ENCODE assay signal across 8 cellular contexts in the genomic region with DNA sequence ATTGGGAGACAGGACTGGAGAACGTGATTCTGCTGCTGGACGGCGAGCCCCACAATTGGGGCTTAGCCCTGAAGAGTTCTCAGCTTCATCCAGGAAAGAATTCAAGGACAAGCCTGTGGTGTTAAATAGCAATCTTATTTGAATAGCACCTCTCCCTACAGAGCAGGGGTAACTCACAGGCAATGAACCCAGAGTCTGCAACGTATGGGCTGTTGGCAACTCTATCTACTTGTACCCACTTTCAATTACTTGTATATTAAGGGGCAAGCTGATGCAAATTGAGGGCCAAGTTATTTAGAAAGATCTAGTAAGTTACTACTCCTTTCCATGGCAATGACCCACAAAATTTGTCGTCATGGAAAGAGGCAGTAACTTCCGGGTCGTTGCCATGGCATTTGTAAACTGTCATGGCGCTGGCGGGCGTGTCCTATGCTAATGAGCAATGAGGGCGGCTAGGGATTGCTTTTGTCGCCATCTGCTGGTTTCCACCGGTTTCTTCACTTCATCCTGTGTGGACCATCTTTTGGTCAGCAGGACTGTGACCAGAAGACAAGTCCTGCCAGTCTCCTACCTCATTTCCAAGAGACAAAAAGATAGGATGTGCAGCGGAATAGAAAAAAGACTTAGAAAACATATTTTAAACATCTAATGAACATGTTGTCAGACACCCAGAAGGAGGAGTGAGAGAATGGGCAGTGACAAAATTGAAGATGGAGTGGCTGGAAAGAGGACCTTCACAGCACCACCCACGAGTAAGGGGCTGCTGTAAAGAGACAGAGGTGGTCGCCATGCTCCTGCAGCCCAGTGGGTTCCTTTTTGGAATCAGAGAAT. TPM values are rescaled to one million over a fixed set of nuclear protein-coding genes. Genes with fewer than 3 reads are reported as not detected.
A peak's percentile ranks its signal among the peaks of the same experiment; 100 is the strongest.
DNase-seq lines count a peak whose midpoint lies in the region; ATAC-seq and TF ChIP-seq lines count a peak whose summit lies in the region.

No MANE protein-coding gene starts in this region.

- DNase-seq in DMS153 (lab: John Stamatoyannopoulos, UW) (peak; percentile 70), OCI-M2 (lab: John Stamatoyannopoulos, UW; ENCODE audit: unreplicated experiment) (peak; percentile 73), activated T-cell treated with anti-CD3 and anti-CD28 coated beads for 48 hours (ENCODE audit: low read depth) (peak; percentile 85), myocyte (ENCODE audit: low read depth) (peak; percentile 96)
- peak; percentile 90 for DNase-seq in stimulated activated CD8-positive, alpha-beta memory T cell treated with anti-CD3 and anti-CD28 coated beads, Interleukin-7, amount 100 ng/mL, for 24 hours (ENCODE audit: low read depth)

- peak; percentile 95 for TF ChIP-seq RAD21 in Ishikawa (IDR thresholded peaks at IDR 0.05; ENCODE audit: low read depth)

- ATAC-seq in GM21723 (IDR thresholded peaks at IDR 0.05; ENCODE audit: unreplicated experiment) (peak; percentile 96), esophagus mucosa (peak; percentile 98)

- TF ChIP-seq EP300 in Ishikawa (IDR thresholded peaks at IDR 0.05; ENCODE audit: borderline replicate concordance) = no peak

TF ChIP-seq in Ishikawa, 13 proteins besides CTCF, POLR2A, EP300 and RAD21:
- TF ChIP-seq CEBPB (IDR thresholded peaks at IDR 0.05) (no peak), YY1 (IDR thresholded peaks at IDR 0.05; ENCODE audit: low read depth) (peak; percentile 99), EGR1 (IDR thresholded peaks at IDR 0.05) (peak; percentile 88), CREB1 (IDR thresholded peaks at IDR 0.05; ENCODE audit: low read depth) (peak; percentile 79), TCF12 (IDR thresholded peaks at IDR 0.05; ENCODE audit: low read depth) (0 out of 2 replicates have a peak, but pooled peaks have one; percentile 27), TAF1 (IDR thresholded peaks at IDR 0.05; ENCODE audit: low read depth) (no peak), NFIC (IDR thresholded peaks at IDR 0.05) (no peak), TEAD4 (IDR thresholded peaks at IDR 0.05) (no peak), FOXM1 (IDR thresholded peaks at IDR 0.05; ENCODE audit: borderline replicate concordance, low read depth) (peak; percentile 64; the same call in 1 of the 2 replicates), ZBTB7A (IDR thresholded peaks at IDR 0.05; ENCODE audit: low read depth) (no peak)
- TF ChIP-seq, protein P1, sequence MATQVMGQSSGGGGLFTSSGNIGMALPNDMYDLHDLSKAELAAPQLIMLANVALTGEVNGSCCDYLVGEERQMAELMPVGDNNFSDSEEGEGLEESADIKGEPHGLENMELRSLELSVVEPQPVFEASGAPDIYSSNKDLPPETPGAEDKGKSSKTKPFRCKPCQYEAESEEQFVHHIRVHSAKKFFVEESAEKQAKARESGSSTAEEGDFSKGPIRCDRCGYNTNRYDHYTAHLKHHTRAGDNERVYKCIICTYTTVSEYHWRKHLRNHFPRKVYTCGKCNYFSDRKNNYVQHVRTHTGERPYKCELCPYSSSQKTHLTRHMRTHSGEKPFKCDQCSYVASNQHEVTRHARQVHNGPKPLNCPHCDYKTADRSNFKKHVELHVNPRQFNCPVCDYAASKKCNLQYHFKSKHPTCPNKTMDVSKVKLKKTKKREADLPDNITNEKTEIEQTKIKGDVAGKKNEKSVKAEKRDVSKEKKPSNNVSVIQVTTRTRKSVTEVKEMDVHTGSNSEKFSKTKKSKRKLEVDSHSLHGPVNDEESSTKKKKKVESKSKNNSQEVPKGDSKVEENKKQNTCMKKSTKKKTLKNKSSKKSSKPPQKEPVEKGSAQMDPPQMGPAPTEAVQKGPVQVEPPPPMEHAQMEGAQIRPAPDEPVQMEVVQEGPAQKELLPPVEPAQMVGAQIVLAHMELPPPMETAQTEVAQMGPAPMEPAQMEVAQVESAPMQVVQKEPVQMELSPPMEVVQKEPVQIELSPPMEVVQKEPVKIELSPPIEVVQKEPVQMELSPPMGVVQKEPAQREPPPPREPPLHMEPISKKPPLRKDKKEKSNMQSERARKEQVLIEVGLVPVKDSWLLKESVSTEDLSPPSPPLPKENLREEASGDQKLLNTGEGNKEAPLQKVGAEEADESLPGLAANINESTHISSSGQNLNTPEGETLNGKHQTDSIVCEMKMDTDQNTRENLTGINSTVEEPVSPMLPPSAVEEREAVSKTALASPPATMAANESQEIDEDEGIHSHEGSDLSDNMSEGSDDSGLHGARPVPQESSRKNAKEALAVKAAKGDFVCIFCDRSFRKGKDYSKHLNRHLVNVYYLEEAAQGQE (IDR thresholded peaks at IDR 0.05; ENCODE audit: low read depth) = no peak
- TF ChIP-seq, protein P2, sequence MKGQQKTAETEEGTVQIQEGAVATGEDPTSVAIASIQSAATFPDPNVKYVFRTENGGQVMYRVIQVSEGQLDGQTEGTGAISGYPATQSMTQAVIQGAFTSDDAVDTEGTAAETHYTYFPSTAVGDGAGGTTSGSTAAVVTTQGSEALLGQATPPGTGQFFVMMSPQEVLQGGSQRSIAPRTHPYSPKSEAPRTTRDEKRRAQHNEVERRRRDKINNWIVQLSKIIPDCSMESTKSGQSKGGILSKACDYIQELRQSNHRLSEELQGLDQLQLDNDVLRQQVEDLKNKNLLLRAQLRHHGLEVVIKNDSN (IDR thresholded peaks at IDR 0.05) = no peak
- TF ChIP-seq, protein P3, sequence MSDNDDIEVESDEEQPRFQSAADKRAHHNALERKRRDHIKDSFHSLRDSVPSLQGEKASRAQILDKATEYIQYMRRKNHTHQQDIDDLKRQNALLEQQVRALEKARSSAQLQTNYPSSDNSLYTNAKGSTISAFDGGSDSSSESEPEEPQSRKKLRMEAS (IDR thresholded peaks at IDR 0.05) = peak; percentile 56; the same call in 1 of the 2 replicates

RNA-seq across cellular contexts. Expression of a gene that starts 45.8 kb away (rescaled TPM):
- total RNA-seq in esophagus mucosa = 9.3 TPM
- total RNA-seq in myocyte = 12.2 and 13.6 TPM in 2 replicates
- 40.8 TPM for polyA plus RNA-seq in myocyte (2012)

RNA-seq across cellular contexts. Expression of a gene that starts 49.2 kb away (rescaled TPM):
- total RNA-seq in esophagus mucosa = 10.8 TPM
- 25.3 and 27.2 TPM in 2 replicates for total RNA-seq in myocyte
- 21.3 TPM for polyA plus RNA-seq in myocyte (2012)

RNA-seq across cellular contexts. Expression of a gene that starts 49.2 kb away (rescaled TPM):
- 13.3 TPM for total RNA-seq in esophagus mucosa
- total RNA-seq in myocyte = 23.5 and 38.0 TPM in 2 replicates
- 13.3 TPM for polyA plus RNA-seq in myocyte (2012)

Comparison
In these comparisons a context has a peak if more than half of its experiments do, and no peak if none do; other contexts are left out.
1. Peak in every context shown above with its lines: DNase-seq and ATAC-seq.